ENCODE assay signal across 17 cellular contexts in the genomic region with DNA sequence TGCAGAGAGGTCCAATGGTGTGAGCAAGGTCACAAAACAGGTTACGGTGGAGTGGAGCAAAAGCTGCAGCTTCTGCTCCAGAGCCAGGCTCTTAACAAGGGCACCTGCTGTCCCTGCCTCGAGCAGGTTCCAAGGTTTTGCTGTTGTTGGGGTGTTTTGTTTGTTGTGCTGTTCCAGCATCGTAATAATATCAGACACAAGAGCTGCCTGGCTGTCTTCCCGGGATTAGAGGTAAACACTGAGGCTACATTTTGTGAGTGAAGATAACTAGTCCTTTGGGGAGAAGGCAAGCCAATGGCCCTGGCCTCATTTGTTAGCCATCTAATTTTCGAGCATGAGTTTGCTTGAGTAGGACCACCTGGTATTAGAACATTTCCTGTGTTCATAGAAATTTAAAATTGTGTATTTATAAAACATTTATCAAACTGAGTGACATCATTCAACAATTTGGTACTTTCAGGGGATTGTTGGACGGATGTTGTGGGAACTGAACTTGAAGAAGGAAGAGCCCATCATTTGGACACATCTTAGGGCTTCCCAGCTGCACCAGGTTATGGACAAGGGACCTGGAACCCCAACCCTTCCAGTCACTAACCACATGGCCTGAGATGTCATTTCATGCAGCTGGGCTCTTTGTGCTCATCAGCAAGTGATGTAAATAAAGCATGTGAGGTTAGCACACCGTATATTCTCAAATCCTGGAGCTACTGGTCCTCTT.
"Had no signal": no experiment of that assay in that cellular context is flagged by ENCODE, and none has a peak within 500 bp of the region (broad histone marks: within the 10 kb centered on the region; RNA-seq: fewer than 3 reads in every experiment).

No MANE protein-coding gene starts in this region.

- ATAC-seq: activated T-cell treated with anti-CD3 and anti-CD28 coated beads, Interleukin-2, amount 50 U/mL, for 4 hours; foreskin keratinocyte; naive thymus-derived CD4-positive, alpha-beta T cell; stimulated activated naive CD8-positive, alpha-beta T cell treated with anti-CD3 and anti-CD28 coated beads, Interleukin-15, Interleukin-2, amounts not matched to agents 100 U/mL and 50 U/mL, for 24 hours had no signal

- H3K4me1 Mint-ChIP-seq: activated CD4-positive, alpha-beta T cell treated with anti-CD3 and anti-CD28 coated beads, Interleukin-2, amount 10 ng/mL, durations not matched to agents 7 days and 5 days; central memory CD8-positive, alpha-beta T cell; naive thymus-derived CD4-positive, alpha-beta T cell had no signal

- DNase-seq: activated CD4-positive, alpha-beta T cell treated with anti-CD3 and anti-CD28 coated beads, Interleukin-2, amount 10 ng/mL, durations not matched to agents 7 days and 5 days; activated CD4-positive, CD25-positive, alpha-beta regulatory T cell; activated CD8-positive, alpha-beta memory T cell treated with anti-CD3 and anti-CD28 coated beads, Interleukin-2, amount 50 U/mL, for 4 hours; activated naive CD4-positive, alpha-beta T cell treated with anti-CD3 and anti-CD28 coated beads for 36 hours; activated T-cell treated with anti-CD3 and anti-CD28 coated beads, Interleukin-2, amount 50 U/mL, for 4 hours; brain microvascular endothelial cell; colonic mucosa; foreskin keratinocyte; mesenchymal stem cell; naive thymus-derived CD4-positive, alpha-beta T cell; stimulated activated CD4-positive, alpha-beta T cell treated with anti-CD3 and anti-CD28 coated beads, Interleukin-2, amount 100 ng/mL, for 24 hours; stimulated activated naive CD8-positive, alpha-beta T cell treated with anti-CD3 and anti-CD28 coated beads, Interleukin-15, Interleukin-2, amounts not matched to agents 100 U/mL and 50 U/mL, for 24 hours; substantia nigra; T-helper 9 cell had no signal

- H3K9me3 Mint-ChIP-seq: activated CD4-positive, alpha-beta T cell treated with anti-CD3 and anti-CD28 coated beads, Interleukin-2, amount 10 ng/mL, durations not matched to agents 7 days and 5 days; activated naive CD4-positive, alpha-beta T cell treated with anti-CD3 and anti-CD28 coated beads for 36 hours had no signal

- H3K27ac Mint-ChIP-seq: activated CD4-positive, alpha-beta T cell treated with anti-CD3 and anti-CD28 coated beads, Interleukin-2, amount 10 ng/mL, durations not matched to agents 7 days and 5 days; activated naive CD4-positive, alpha-beta T cell treated with anti-CD3 and anti-CD28 coated beads for 36 hours; naive thymus-derived CD4-positive, alpha-beta T cell had no signal

- H3K27me3 Mint-ChIP-seq: activated CD4-positive, alpha-beta T cell treated with anti-CD3 and anti-CD28 coated beads, Interleukin-2, amount 10 ng/mL, durations not matched to agents 7 days and 5 days; central memory CD8-positive, alpha-beta T cell had no signal

- H3K27me3 ChIP-seq: brain microvascular endothelial cell, colonic mucosa, foreskin keratinocyte, tibial nerve had no signal

- H3K4me1 ChIP-seq: colonic mucosa, foreskin keratinocyte, prostate gland had no signal

- H3K4me3 ChIP-seq: colonic mucosa, prostate gland, tibial nerve had no signal

- H3K36me3 Mint-ChIP-seq: naive thymus-derived CD4-positive, alpha-beta T cell had no signal

- H3K4me3 Mint-ChIP-seq: activated CD4-positive, alpha-beta T cell treated with anti-CD3 and anti-CD28 coated beads, Interleukin-2, amount 10 ng/mL, durations not matched to agents 7 days and 5 days; activated naive CD4-positive, alpha-beta T cell treated with anti-CD3 and anti-CD28 coated beads for 36 hours; activated T-cell treated with anti-CD3 and anti-CD28 coated beads, Interleukin-2, amount 50 U/mL, for 4 hours; central memory CD8-positive, alpha-beta T cell; naive thymus-derived CD4-positive, alpha-beta T cell had no signal

- H3K9me3 ChIP-seq: colonic mucosa, prostate gland, tibial nerve had no signal

- H3K36me3 ChIP-seq: brain microvascular endothelial cell, colonic mucosa, prostate gland, tibial nerve had no signal

- H3K27ac ChIP-seq: brain microvascular endothelial cell, colonic mucosa, foreskin keratinocyte, prostate gland, tibial nerve had no signal
